ENCODE assay signal across 9 cellular contexts in genomic region chr12:131808744-131809371, GRCh38. TPM values are rescaled to one million over a fixed set of nuclear protein-coding genes. Genes with fewer than 3 reads are reported as not detected.
DNase-seq lines count a peak whose midpoint lies in the region; ATAC-seq and TF ChIP-seq lines count a peak whose summit lies in the region.
"Had no signal": no experiment of that assay in that cellular context is flagged by ENCODE, and none has a peak within 500 bp of the region (broad histone marks: within the 10 kb centered on the region; RNA-seq: fewer than 3 reads in every experiment).

No MANE protein-coding gene starts in this region.

- H3K36me3 ChIP-seq in transverse colon: no peaks in the 10 kb centered on the region
- no peaks in the 10 kb centered on the region for H3K36me3 ChIP-seq in Karpas-422 (ENCODE audit: insufficient read depth, low read length)

- H3K4me3 ChIP-seq in transverse colon (peak overlapping the region in 2 of 4 donors; percentile 6 to 12), Karpas-422 (ENCODE audit: low read length) (no peak overlapping the region)

- TF ChIP-seq CTCF in transverse colon (IDR thresholded peaks at IDR 0.05): no peak

- ATAC-seq in Right ventricle myocardium inferior (peak; percentile 67), GM18868 (IDR thresholded peaks at IDR 0.05; ENCODE audit: unreplicated experiment) (no peak)

- H3K9me2 ChIP-seq in Karpas-422 (replicated peaks; ENCODE audit: insufficient read depth, low read length): no peaks in the 10 kb centered on the region

- H3K27me3 ChIP-seq in transverse colon (no peaks in the 10 kb centered on the region), Karpas-422 (ENCODE audit: low read length) (no peaks in the 10 kb centered on the region)

- 72 to 82% methylated on average over 12 to 44 of the region's 44 CpGs for WGBS in transverse colon (ENCODE audit: low coverage in 1 of 2), 2 donors

- H3K9ac ChIP-seq in Karpas-422 (ENCODE audit: low read length): no peak overlapping the region

- H3K27ac ChIP-seq in transverse colon: no peak overlapping the region
- H3K27ac ChIP-seq in Karpas-422 (ENCODE audit: low read length): no peak overlapping the region

- no peak overlapping the region for H2AFZ ChIP-seq in Karpas-422 (ENCODE audit: low read length)

- intact Hi-C loops in Right ventricle myocardium inferior (cut with DNase I) (no loop called here), cardiac septum (cut with DNase I) (no loop called here), transverse colon (cut with DNase I; ENCODE audit: low total_unique reads) (no loop called here)

- H3K9me3 ChIP-seq in transverse colon: peaks cover 5 to 8% of the 10 kb centered on the region in 2 donors
- H3K9me3 ChIP-seq in Karpas-422 (ENCODE audit: low read length): no peaks in the 10 kb centered on the region

- TF ChIP-seq EP300 in transverse colon (IDR thresholded peaks at IDR 0.05; ENCODE audit: low read depth): no peak

- TF ChIP-seq POLR2A in erythroblast (IDR thresholded peaks at IDR 0.05; ENCODE audit: low read length) (no peak), transverse colon (IDR thresholded peaks at IDR 0.05) (no peak)

- no peak for DNase-seq in Right ventricle myocardium inferior (ENCODE audit: missing footprints)
- no peak for DNase-seq in cardiac septum (ENCODE audit: low spot score)
- peak; percentile 18 for DNase-seq in SW480 (ENCODE audit: low spot score)
- peak; percentile 24 to 38 for DNase-seq in erythroblast (lab: John Stamatoyannopoulos, UW)
- peak; percentile 34 for DNase-seq in transverse colon
- no peak for DNase-seq in Karpas-422
- DNase-seq in ureter (ENCODE audit: low spot score): no peak
- DNase-seq: DND-41 had no signal

- H4K20me1 ChIP-seq in Karpas-422 (ENCODE audit: insufficient read depth, low read depth, low read length): no peaks in the 10 kb centered on the region

- no peaks in the 10 kb centered on the region for H3K79me2 ChIP-seq in Karpas-422 (ENCODE audit: low read length)

- in situ Hi-C loops in transverse colon (cut with MboI; ENCODE audit: low pct_ligation_motif_present in 1 of 4, low pct_unique_long_range_greater_than_20kb in 1 of 4, low sequenced_read_pairs in 3 of 4): no loop called here

- H3K4me2 ChIP-seq in Karpas-422 (ENCODE audit: low read depth, low read length, poor library complexity, severe bottlenecking): no peak overlapping the region

- H3K4me1 ChIP-seq in transverse colon (peaks cover 0 to 7% (median 2%) of the 10 kb centered on the region in 4 donors), Karpas-422 (ENCODE audit: low read length) (no peaks in the 10 kb centered on the region)

RNA-seq across cellular contexts. Expression of gene MMP17, which starts 19.3 kb away (rescaled TPM):
- total RNA-seq in Right ventricle myocardium inferior (0.73 TPM), cardiac septum (0.78 TPM), transverse colon (10 to 100 TPM in 2 of 4 donors, 1 to 10 TPM in 2; 2.6 to 23.6 (median 12.4) TPM), ureter (2.0 TPM)
- not detected in 2 replicates for total RNA-seq in Karpas-422 (2014; rRNA removed; shearing (Covaris generic); ENCODE audit: low replicate concordance)

Comparison
In these comparisons a context has a peak if more than half of its experiments do, and no peak if none do; other contexts are left out.
1. DNase-seq: peak in SW480 (single experiment), erythroblast (2 of 2) and transverse colon (single experiment); none in Right ventricle myocardium inferior (single experiment), cardiac septum (single experiment), Karpas-422 (single experiment) and ureter (single experiment).